ENCODE assay signal across 16 cellular contexts in the genomic region with DNA sequence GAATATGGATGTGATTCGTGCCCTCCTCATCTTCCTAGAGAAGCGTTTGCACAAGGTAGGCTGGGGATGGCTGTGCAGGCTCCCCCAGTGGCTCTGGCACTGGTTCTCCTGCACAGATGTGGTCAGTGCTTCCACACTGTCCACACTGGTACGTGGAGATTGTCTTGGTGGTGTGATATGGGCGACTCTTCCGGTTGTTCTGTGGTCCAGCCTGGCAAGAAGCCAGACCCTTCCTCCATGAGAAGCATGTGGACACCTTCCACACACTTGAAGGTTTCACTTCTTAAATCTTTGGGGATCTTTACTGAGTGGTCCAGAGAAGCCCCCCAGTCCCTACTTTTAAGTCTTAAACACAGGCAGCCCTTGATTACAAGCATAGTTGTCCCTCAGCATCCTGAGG. TPM values are rescaled to one million over a fixed set of nuclear protein-coding genes. Genes with fewer than 3 reads are reported as not detected.
DNase-seq lines count a peak whose midpoint lies in the region; ATAC-seq, FAIRE-seq and TF ChIP-seq lines count a peak whose summit lies in the region.
"Had no signal": no experiment of that assay in that cellular context is flagged by ENCODE, and none has a peak within 500 bp of the region (broad histone marks: within the 10 kb centered on the region; RNA-seq: fewer than 3 reads in every experiment).

No MANE protein-coding gene starts in this region.

- H3F3A ChIP-seq in SK-N-SH (replicated peaks; ENCODE audit: insufficient read depth) (peaks cover 21% of the 10 kb centered on the region), neural progenitor cell (ENCODE audit: low read depth) (peaks cover 17% of the 10 kb centered on the region)

- peak overlapping the region; percentile 27 to 29; a peak in 2 of 5 replicates for H3K4me3 Mint-ChIP-seq in H9
- H3K4me3 Mint-ChIP-seq in neural progenitor cell = peak overlapping the region; percentile 68

- no peak overlapping the region for H3K23ac ChIP-seq in H9 (ENCODE audit: insufficient read length, low read depth, low read length)

- POLR2A ChIA-PET in SK-N-SH (lab: Yijun Ruan, JAX) = interaction anchor here (1.6 kb wide), 1 partner anchor 24 kb away, joined by 4 read pairs; no protein-coding TSS in a partner anchor
- POLR2A ChIA-PET in K562 (lab: Yijun Ruan, JAX) = interaction anchor here (1.3 to 1.5 kb wide), 2 partner anchors 17 to 19 kb away, joined by 3 to 5 read pairs; no protein-coding TSS in a partner anchor

- no peak overlapping the region for H2BK20ac ChIP-seq in H9 (ENCODE audit: low read depth, low read length, poor library complexity, severe bottlenecking)

- peaks cover 21% of the 10 kb centered on the region for H3K23me2 ChIP-seq in H9 (ENCODE audit: insufficient read length, low read depth, low read length, poor library complexity, severe bottlenecking)

- DNase-seq in SK-N-SH = no peak
- no peak for DNase-seq in H9
- no peak for DNase-seq in K562 (ENCODE audit: extremely low read depth in 1 of 4, low spot score in 3 of 4)
- no peak for DNase-seq in neural progenitor cell (ENCODE audit: low spot score)
- DNase-seq in AG08396 (ENCODE audit: low spot score) = no peak
- DNase-seq in DMS79 (lab: John Stamatoyannopoulos, UW) = no peak
- DNase-seq in mucosa of gallbladder (ENCODE audit: low spot score) = no peak
- DNase-seq: activated CD4-positive, CD25-positive, alpha-beta regulatory T cell treated with anti-CD3 and anti-CD28 coated beads, Interleukin-2, amount 50 U/mL, for 72 hours; Caco-2; effector memory CD4-positive, alpha-beta T cell; islet precursor cell; NCI-H1105; NCI-H2227 treated with DMSO at 0.1 percent for 48 hours had no signal

- no peaks in the 10 kb centered on the region for H3K79me1 ChIP-seq in H9 (ENCODE audit: insufficient read depth, low read depth, low read length, poor library complexity, severe bottlenecking)

- TF ChIP-seq CTCF in SK-N-SH (IDR thresholded peaks at IDR 0.05) (no peak), H9 (conservative IDR thresholded peaks at IDR 0.05) (no peak), K562 (IDR thresholded peaks at IDR 0.05 in 2 of 3, conservative IDR thresholded peaks at IDR 0.05 in 1 of 3; ENCODE audit: insufficient read depth in 2 of 3, low read depth in 1 of 3, low read length in 3 of 3) (no peak), neural progenitor cell (IDR thresholded peaks at IDR 0.05) (no peak)

- H2BK5ac ChIP-seq in H9 (ENCODE audit: insufficient read length, low read length) = no peak overlapping the region

- no peak overlapping the region for H2BK15ac ChIP-seq in H9 (ENCODE audit: low read depth, low read length)

- H4K8ac ChIP-seq in H9 (replicated peaks; ENCODE audit: insufficient read length, low read depth, low read length) = no peak overlapping the region

- H3K14ac ChIP-seq in H9 (ENCODE audit: insufficient read depth, low read length) = no peak overlapping the region

- no peaks in the 10 kb centered on the region for H3K27me3 Mint-ChIP-seq in H9 (ENCODE audit: low read depth)
- peaks cover 2% of the 10 kb centered on the region for H3K27me3 Mint-ChIP-seq in neural progenitor cell (ENCODE audit: insufficient read depth, low read depth)

- H3K4me3 ChIP-seq in SK-N-SH (ENCODE audit: low read depth in 2 of 2, low read length in 1 of 2) (no peak overlapping the region), K562 (no peak overlapping the region), neural progenitor cell (no peak overlapping the region)
- H3K4me3 ChIP-seq: gastroesophageal sphincter, SK-N-MC had no signal

- H3K9ac ChIP-seq in SK-N-SH (peak overlapping the region; percentile 9; the same call in 1 of the 2 replicates), H9 (ENCODE audit: extremely low read depth, insufficient read length, low read length) (no peak overlapping the region), K562 (ENCODE audit: insufficient read depth in 1 of 2, low read depth in 2 of 2, low read length in 2 of 2) (peak overlapping the region; percentile 12 to 70; a peak in 3 of 4 replicates), neural progenitor cell (no peak overlapping the region)

- H2AFZ ChIP-seq in SK-N-SH (ENCODE audit: low read depth) = no peak overlapping the region
- H2AFZ ChIP-seq in H9 (ENCODE audit: low read length) = no peak overlapping the region
- H2AFZ ChIP-seq in K562 (ENCODE audit: low read depth, low read length) = no peak overlapping the region
- H2AFZ ChIP-seq in neural progenitor cell (replicated peaks) = no peak overlapping the region

- H3T11ph ChIP-seq in H9 (ENCODE audit: low read length) = no peak overlapping the region

- peaks cover 14% of the 10 kb centered on the region for H4K20me1 ChIP-seq in SK-N-SH (ENCODE audit: insufficient read depth)
- no peaks in the 10 kb centered on the region for H4K20me1 ChIP-seq in H9 (ENCODE audit: control insufficient read depth, insufficient read depth, insufficient read length)
- H4K20me1 ChIP-seq in K562 (replicated peaks; ENCODE audit: control insufficient read depth, insufficient read depth, low read length) = peaks cover 24% of the 10 kb centered on the region; the same call in 1 of the 2 replicates
- H4K20me1 ChIP-seq in neural progenitor cell (ENCODE audit: low read depth) = peaks cover 14% of the 10 kb centered on the region

- 97% methylated on average over 3 of the region's 5 CpGs for WGBS in SK-N-SH (ENCODE audit: low lambda C conversion rate)
- WGBS in H9 (ENCODE audit: extremely low coverage, insufficient read length, low lambda C conversion rate) = no CpG with 5 or more reads among the region's 5 CpGs
- WGBS in K562 (ENCODE audit: insufficient coverage, low coverage, missing lambda C conversion rate) = 69% methylated on average over 5 of the region's 5 CpGs

- H3K4me1 ChIP-seq in SK-N-SH (ENCODE audit: control insufficient read depth in 1 of 2, insufficient read depth in 2 of 2, low read depth in 1 of 2, low read length in 1 of 2) (peaks cover 8 to 22% of the 10 kb centered on the region in 2 experiments; a peak in 2 of 4 replicates), H9 (ENCODE audit: insufficient read depth, low read length) (no peaks in the 10 kb centered on the region), K562 (replicated peaks in 1 of 2; ENCODE audit: control insufficient read depth in 2 of 2, insufficient read depth in 2 of 2, low read length in 2 of 2) (peaks cover 15 to 39% of the 10 kb centered on the region in 2 experiments; a peak in 4 of 5 replicates), neural progenitor cell (peaks cover 9% of the 10 kb centered on the region)

- no TSS peak for BruUV-seq in K562 (replicated peaks; lab: Mats Ljungman, UMichigan)

- CTCF ChIA-PET in SK-N-SH (lab: Yijun Ruan, JAX) = no interaction called here
- CTCF ChIA-PET in K562 (lab: Yijun Ruan, JAX; ENCODE audit: low intra/inter-chr PET ratio) = no interaction called here

- H3K36me3 Mint-ChIP-seq in H9 (ENCODE audit: insufficient read depth in 1 of 3, low read depth in 3 of 3) = peaks cover 28 to 68% (median 62%) of the 10 kb centered on the region in 3 experiments
- H3K36me3 Mint-ChIP-seq in neural progenitor cell = peaks cover 19% of the 10 kb centered on the region

- no peak overlapping the region for H3K18ac ChIP-seq in H9 (ENCODE audit: insufficient read length, low read depth, low read length)

- H3K27ac ChIP-seq in SK-N-SH (ENCODE audit: low read depth in 2 of 2, low read length in 1 of 2) (no peak overlapping the region), H9 (ENCODE audit: insufficient read length, low read depth, low read length) (no peak overlapping the region), K562 (ENCODE audit: extremely low read depth, low read depth, low read length) (no peak overlapping the region; the same call in 2 of the 3 replicates), neural progenitor cell (no peak overlapping the region)
- H3K27ac ChIP-seq: SK-N-MC had no signal

- H3K79me2 ChIP-seq in SK-N-SH (ENCODE audit: insufficient read depth) (peaks cover 54% of the 10 kb centered on the region), H9 (ENCODE audit: insufficient read depth, low read length) (no peaks in the 10 kb centered on the region; the same call in 1 of the 2 replicates), K562 (ENCODE audit: control insufficient read depth, insufficient read depth, low read length) (peaks cover 46% of the 10 kb centered on the region), neural progenitor cell (ENCODE audit: low read depth) (peaks cover 36% of the 10 kb centered on the region)

- TF ChIP-seq POLR2A in K562 (conservative IDR thresholded peaks at IDR 0.05) = no peak

- H2BK120ac ChIP-seq in H9 (ENCODE audit: low read depth, low read length, poor library complexity, severe bottlenecking) = no peak overlapping the region

- FAIRE-seq in K562 (lab: Jason Lieb, UNC) = no peak

- TF ChIP-seq EP300 in SK-N-SH (IDR thresholded peaks at IDR 0.05; ENCODE audit: borderline replicate concordance in 1 of 2, low read depth in 1 of 2, low read length in 1 of 2) = no peak
- TF ChIP-seq EP300 in K562 (IDR thresholded peaks at IDR 0.05; ENCODE audit: low read length) = no peak

- H3K4me2 ChIP-seq in SK-N-SH = peak overlapping the region; percentile 92; the same call in 1 of the 2 replicates
- H3K4me2 ChIP-seq in H9 (ENCODE audit: insufficient read depth, insufficient read length, low read length) = no peak overlapping the region
- no peak overlapping the region for H3K4me2 ChIP-seq in K562 (ENCODE audit: insufficient read depth, low read length)
- no peak overlapping the region for H3K4me2 ChIP-seq in neural progenitor cell

- H4K5ac ChIP-seq in H9 (ENCODE audit: insufficient read length, low read depth, low read length) = no peak overlapping the region

- H3K56ac ChIP-seq in H9 (ENCODE audit: insufficient read length, low read depth, low read length) = no peak overlapping the region

- no peak for TF ChIP-seq RAD21 in SK-N-SH (IDR thresholded peaks at IDR 0.05; ENCODE audit: low read length)
- TF ChIP-seq RAD21 in K562 (CRISPR knock-in tag; conservative IDR thresholded peaks at IDR 0.05 in 1 of 2, IDR thresholded peaks at IDR 0.05 in 1 of 2) = no peak

- intact Hi-C loops in K562 (cut with micrococcal nuclease) = no loop called here

- no peak overlapping the region for H2AK5ac ChIP-seq in H9 (ENCODE audit: insufficient read length, low read length)

- ATAC-seq in SK-N-SH treated with all-trans-retinoic acid at 6 μM for 48 hours (no peak), K562 (no peak)
- ATAC-seq: gastroesophageal sphincter had no signal

- no peak overlapping the region for H2BK12ac ChIP-seq in H9 (ENCODE audit: insufficient read length, low read depth, low read length)

- H3K9me3 Mint-ChIP-seq in H9 (no peaks in the 10 kb centered on the region), neural progenitor cell (no peaks in the 10 kb centered on the region)

- H3K9me2 ChIP-seq in SK-N-SH = no peaks in the 10 kb centered on the region

- in situ Hi-C loops in K562 (cut with MboI) = loop anchor here (10.0 kb wide), 1 partner anchor 154 kb away; a partner anchor contains a TSS

- no peak overlapping the region for H3K27ac Mint-ChIP-seq in H9
- no peak overlapping the region for H3K27ac Mint-ChIP-seq in neural progenitor cell

- H3K4me1 Mint-ChIP-seq in H9 = peaks cover 3 to 13% of the 10 kb centered on the region in 2 experiments
- H3K4me1 Mint-ChIP-seq in neural progenitor cell = peaks cover 14% of the 10 kb centered on the region

- H3K36me3 ChIP-seq in SK-N-SH (replicated peaks in 1 of 2; ENCODE audit: control insufficient read depth in 1 of 2, insufficient read depth in 2 of 2, low read length in 1 of 2) (peaks cover 43 to 59% of the 10 kb centered on the region in 2 experiments), K562 (ENCODE audit: control insufficient read depth, insufficient read depth, low read length) (peaks cover 75% of the 10 kb centered on the region), neural progenitor cell (no peaks in the 10 kb centered on the region)

- no peak overlapping the region for H4K91ac ChIP-seq in H9 (ENCODE audit: insufficient read length, low read depth, low read length)

- H3K27me3 ChIP-seq in SK-N-SH (ENCODE audit: insufficient read depth) (no peaks in the 10 kb centered on the region), H9 (ENCODE audit: insufficient read depth, low read length) (no peaks in the 10 kb centered on the region), K562 (ENCODE audit: control insufficient read depth in 2 of 2, insufficient read depth in 2 of 2, low read length in 2 of 2) (no peaks in the 10 kb centered on the region; a peak in 1 of 5 replicates), neural progenitor cell (no peaks in the 10 kb centered on the region)
- H3K27me3 ChIP-seq: gastroesophageal sphincter had no signal

- H3K4ac ChIP-seq in H9 (ENCODE audit: low read depth, low read length) = no peak overlapping the region

- H3K9me3 ChIP-seq in SK-N-SH = no peaks in the 10 kb centered on the region
- no peaks in the 10 kb centered on the region for H3K9me3 ChIP-seq in H9 (ENCODE audit: control insufficient read depth, low read depth, low read length)
- no peaks in the 10 kb centered on the region for H3K9me3 ChIP-seq in K562 (replicated peaks; ENCODE audit: control insufficient read depth, insufficient read depth, low read depth, low read length)
- H3K9me3 ChIP-seq in neural progenitor cell (ENCODE audit: low read depth) = no peaks in the 10 kb centered on the region
- H3K9me3 ChIP-seq: Caco-2, gastroesophageal sphincter had no signal

- peaks cover 10% of the 10 kb centered on the region for H3K9me1 ChIP-seq in K562 (ENCODE audit: control insufficient read depth, insufficient read depth, low read length)

RNA-seq across cellular contexts. Expression of a gene that starts 3.8 kb away (rescaled TPM):
- polyA plus RNA-seq in SK-N-SH (2012; rRNA removed) (115 and 127 TPM in 2 replicates), K562 (2011; rRNA removed) (72.1 and 81.8 TPM in 2 replicates), K562 (2014; fragmentation: Illumina TruSeq; extraction: Trizol) (88.1 and 93.2 TPM in 2 replicates), K562 (2014; fragmentation: Nextera tagmentation; extraction: Ambion mirVana) (10 to 100 TPM; 10.7 to 13.6 TPM), K562 (2014; rRNA removed) (69.6 and 109 TPM in 2 replicates)
- polyA plus RNA-seq in SK-N-SH (2012; cell fraction: cytosol; rRNA removed) = 57.2 and 79.5 TPM in 2 replicates
- 276 and 279 TPM in 2 replicates for polyA plus RNA-seq in SK-N-SH (2012; cell fraction: nucleus; rRNA removed)
- total RNA-seq in H9 (2021) (94.9 and 98.1 TPM in 2 replicates), K562 (2014; rRNA removed) (92.6 and 135 TPM in 2 replicates), K562 (2014; rRNA removed; fragmentation: Illumina TruSeq; extraction: Trizol) (43.5 and 50.6 TPM in 2 replicates), K562 (2015; rRNA removed; fragmentation: Illumina TruSeq; extraction: Trizol) (85.8 and 86.3 TPM in 2 replicates), K562 (2021) (103 and 108 TPM in 2 replicates), neural progenitor cell (ENCODE audit: low replicate concordance) (45.0 and 67.2 TPM in 2 replicates), mucosa of gallbladder (109 TPM)
- 113 and 349 TPM in 2 replicates for total RNA-seq in K562 (2011; cell fraction: chromatin; rRNA removed; ENCODE audit: low replicate concordance)
- total RNA-seq in K562 (2011; cell fraction: nucleolus; rRNA removed) = 221 and 252 TPM in 2 replicates
- 129 and 148 TPM in 2 replicates for total RNA-seq in K562 (2011; cell fraction: nucleoplasm; rRNA removed)
- 86.8 and 148 TPM in 2 replicates for polyA plus RNA-seq in K562 (2011; cell fraction: cytosol; rRNA removed)
- 298 and 428 TPM in 2 replicates for polyA plus RNA-seq in K562 (2011; cell fraction: nucleus; rRNA removed)
- polyA plus RNA-seq in K562 (2012) = 79.6 and 101 TPM in 2 replicates
- polyA minus RNA-seq in K562 (2011; rRNA and poly(A)+ RNA removed) = 54.7 and 72.9 TPM in 2 replicates
- polyA minus RNA-seq in K562 (2011; cell fraction: cytosol; rRNA and poly(A)+ RNA removed) = 45.9 and 91.2 TPM in 2 replicates
- 83.9 and 102 TPM in 2 replicates for polyA minus RNA-seq in K562 (2011; cell fraction: nucleus; rRNA and poly(A)+ RNA removed)

RNA-seq across cellular contexts. Expression of a gene that starts 4.1 kb away (rescaled TPM):
- 56.9 and 67.5 TPM in 2 replicates for polyA plus RNA-seq in SK-N-SH (2012; rRNA removed)
- 31.9 and 43.1 TPM in 2 replicates for polyA plus RNA-seq in SK-N-SH (2012; cell fraction: cytosol; rRNA removed)
- 74.7 and 96.6 TPM in 2 replicates for polyA plus RNA-seq in SK-N-SH (2012; cell fraction: nucleus; rRNA removed)
- 44.1 and 49.4 TPM in 2 replicates for total RNA-seq in H9 (2021)
- total RNA-seq in K562 (2011; cell fraction: chromatin; rRNA removed; ENCODE audit: low replicate concordance) = 168 and 375 TPM in 2 replicates
- 219 and 250 TPM in 2 replicates for total RNA-seq in K562 (2011; cell fraction: nucleolus; rRNA removed)
- 182 and 198 TPM in 2 replicates for total RNA-seq in K562 (2011; cell fraction: nucleoplasm; rRNA removed)
- total RNA-seq in K562 (2014; rRNA removed) = 18.3 and 26.8 TPM in 2 replicates
- 12.6 and 18.8 TPM in 2 replicates for total RNA-seq in K562 (2014; rRNA removed; fragmentation: Illumina TruSeq; extraction: Trizol)
- 19.9 and 21.3 TPM in 2 replicates for total RNA-seq in K562 (2015; rRNA removed; fragmentation: Illumina TruSeq; extraction: Trizol)
- total RNA-seq in K562 (2021) = 55.9 and 59.7 TPM in 2 replicates
- 69.1 and 111 TPM in 2 replicates for polyA plus RNA-seq in K562 (2011; rRNA removed)
- 133 and 146 TPM in 2 replicates for polyA plus RNA-seq in K562 (2011; cell fraction: cytosol; rRNA removed)
- polyA plus RNA-seq in K562 (2011; cell fraction: nucleus; rRNA removed) = 154 and 183 TPM in 2 replicates
- polyA plus RNA-seq in K562 (2012) = 42.7 and 71.4 TPM in 2 replicates
- 65.3 and 66.3 TPM in 2 replicates for polyA plus RNA-seq in K562 (2014; fragmentation: Illumina TruSeq; extraction: Trizol)
- polyA plus RNA-seq in K562 (2014; fragmentation: Nextera tagmentation; extraction: Ambion mirVana) = 10 to 100 TPM in 1 of 2 experiments, 1 to 10 TPM in 1; 9.9 to 12.1 TPM
- polyA plus RNA-seq in K562 (2014; rRNA removed) = 41.1 and 49.5 TPM in 2 replicates
- 80.3 and 82.9 TPM in 2 replicates for polyA minus RNA-seq in K562 (2011; rRNA and poly(A)+ RNA removed)
- 38.7 and 41.0 TPM in 2 replicates for polyA minus RNA-seq in K562 (2011; cell fraction: cytosol; rRNA and poly(A)+ RNA removed)
- 94.4 and 132 TPM in 2 replicates for polyA minus RNA-seq in K562 (2011; cell fraction: nucleus; rRNA and poly(A)+ RNA removed)
- 13.1 and 16.8 TPM in 2 replicates for total RNA-seq in neural progenitor cell (ENCODE audit: low replicate concordance)
- 60.5 TPM for total RNA-seq in mucosa of gallbladder

RNA-seq across cellular contexts. Expression of a gene that starts 18.4 kb away (rescaled TPM):
- polyA plus RNA-seq in SK-N-SH (2012; rRNA removed) = not detected in 2 replicates
- polyA plus RNA-seq in SK-N-SH (2012; cell fraction: cytosol; rRNA removed) = not detected in 2 replicates
- polyA plus RNA-seq in SK-N-SH (2012; cell fraction: nucleus; rRNA removed) = not detected in 2 replicates
- total RNA-seq in H9 (2021) = not detected in 2 replicates
- not detected in 2 replicates for total RNA-seq in K562 (2011; cell fraction: chromatin; rRNA removed; ENCODE audit: low replicate concordance)
- total RNA-seq in K562 (2011; cell fraction: nucleolus; rRNA removed) = not detected in 2 replicates
- total RNA-seq in K562 (2011; cell fraction: nucleoplasm; rRNA removed) = not detected in 2 replicates
- total RNA-seq in K562 (2014; rRNA removed) = not detected in 2 replicates
- total RNA-seq in K562 (2014; rRNA removed; fragmentation: Illumina TruSeq; extraction: Trizol) = not detected in 2 replicates
- not detected in 2 replicates for total RNA-seq in K562 (2015; rRNA removed; fragmentation: Illumina TruSeq; extraction: Trizol)
- not detected in 2 replicates for total RNA-seq in K562 (2021)
- not detected in 2 replicates for polyA plus RNA-seq in K562 (2011; rRNA removed)
- polyA plus RNA-seq in K562 (2011; cell fraction: cytosol; rRNA removed) = not detected in 2 replicates
- polyA plus RNA-seq in K562 (2011; cell fraction: nucleus; rRNA removed) = not detected in 2 replicates
- polyA plus RNA-seq in K562 (2012) = not detected in 2 replicates
- not detected in 2 replicates for polyA plus RNA-seq in K562 (2014; fragmentation: Illumina TruSeq; extraction: Trizol)
- not detected for polyA plus RNA-seq in K562 (2014; fragmentation: Nextera tagmentation; extraction: Ambion mirVana)
- polyA plus RNA-seq in K562 (2014; rRNA removed) = not detected in 2 replicates
- not detected in 2 replicates for polyA minus RNA-seq in K562 (2011; rRNA and poly(A)+ RNA removed)
- not detected in 2 replicates for polyA minus RNA-seq in K562 (2011; cell fraction: cytosol; rRNA and poly(A)+ RNA removed)
- polyA minus RNA-seq in K562 (2011; cell fraction: nucleus; rRNA and poly(A)+ RNA removed) = not detected in 2 replicates
- total RNA-seq in neural progenitor cell (ENCODE audit: low replicate concordance) = not detected in 2 replicates
- total RNA-seq in mucosa of gallbladder = not detected
- total RNA-seq: Caco-2, gastroesophageal sphincter had no signal

RNA-seq across cellular contexts. Expression of a gene that starts 24.8 kb away (rescaled TPM):
- 34.4 and 40.1 TPM in 2 replicates for polyA plus RNA-seq in SK-N-SH (2012; rRNA removed)
- 16.1 and 20.4 TPM in 2 replicates for polyA plus RNA-seq in SK-N-SH (2012; cell fraction: cytosol; rRNA removed)
- 94.1 and 124 TPM in 2 replicates for polyA plus RNA-seq in SK-N-SH (2012; cell fraction: nucleus; rRNA removed)
- 13.2 and 13.9 TPM in 2 replicates for total RNA-seq in H9 (2021)
- total RNA-seq in K562 (2011; cell fraction: chromatin; rRNA removed; ENCODE audit: low replicate concordance) = 63.3 and 67.6 TPM in 2 replicates
- 36.5 and 39.2 TPM in 2 replicates for total RNA-seq in K562 (2011; cell fraction: nucleolus; rRNA removed)
- 42.6 and 50.4 TPM in 2 replicates for total RNA-seq in K562 (2011; cell fraction: nucleoplasm; rRNA removed)
- 13.3 and 14.5 TPM in 2 replicates for total RNA-seq in K562 (2014; rRNA removed)
- total RNA-seq in K562 (2014; rRNA removed; fragmentation: Illumina TruSeq; extraction: Trizol) = 8.6 and 8.7 TPM in 2 replicates
- total RNA-seq in K562 (2015; rRNA removed; fragmentation: Illumina TruSeq; extraction: Trizol) = 8.2 and 10.0 TPM in 2 replicates
- 14.9 and 15.2 TPM in 2 replicates for total RNA-seq in K562 (2021)
- 21.0 and 21.2 TPM in 2 replicates for polyA plus RNA-seq in K562 (2011; rRNA removed)
- polyA plus RNA-seq in K562 (2011; cell fraction: cytosol; rRNA removed) = 28.7 and 34.0 TPM in 2 replicates
- polyA plus RNA-seq in K562 (2011; cell fraction: nucleus; rRNA removed) = 35.7 and 37.1 TPM in 2 replicates
- 19.8 and 24.0 TPM in 2 replicates for polyA plus RNA-seq in K562 (2012)
- polyA plus RNA-seq in K562 (2014; fragmentation: Illumina TruSeq; extraction: Trizol) = 18.4 and 20.5 TPM in 2 replicates
- polyA plus RNA-seq in K562 (2014; fragmentation: Nextera tagmentation; extraction: Ambion mirVana) = 1 to 10 TPM; 1.9 to 2.9 TPM
- 23.8 and 27.5 TPM in 2 replicates for polyA plus RNA-seq in K562 (2014; rRNA removed)
- polyA minus RNA-seq in K562 (2011; rRNA and poly(A)+ RNA removed) = 15.4 and 17.4 TPM in 2 replicates
- 5.5 and 16.2 TPM in 2 replicates for polyA minus RNA-seq in K562 (2011; cell fraction: cytosol; rRNA and poly(A)+ RNA removed)
- 10.7 and 13.6 TPM in 2 replicates for polyA minus RNA-seq in K562 (2011; cell fraction: nucleus; rRNA and poly(A)+ RNA removed)
- total RNA-seq in neural progenitor cell (ENCODE audit: low replicate concordance) = 22.4 and 22.6 TPM in 2 replicates
- total RNA-seq in mucosa of gallbladder = 19.0 TPM

RNA-seq across cellular contexts. Expression of a gene that starts 25.5 kb away (rescaled TPM):
- 196 and 227 TPM in 2 replicates for polyA plus RNA-seq in SK-N-SH (2012; rRNA removed)
- polyA plus RNA-seq in SK-N-SH (2012; cell fraction: cytosol; rRNA removed) = 193 and 211 TPM in 2 replicates
- polyA plus RNA-seq in SK-N-SH (2012; cell fraction: nucleus; rRNA removed) = 229 and 300 TPM in 2 replicates
- 141 and 148 TPM in 2 replicates for total RNA-seq in H9 (2021)
- 209 and 273 TPM in 2 replicates for total RNA-seq in K562 (2011; cell fraction: chromatin; rRNA removed; ENCODE audit: low replicate concordance)
- 153 and 159 TPM in 2 replicates for total RNA-seq in K562 (2011; cell fraction: nucleolus; rRNA removed)
- total RNA-seq in K562 (2011; cell fraction: nucleoplasm; rRNA removed) = 172 and 176 TPM in 2 replicates
- 279 and 309 TPM in 2 replicates for total RNA-seq in K562 (2014; rRNA removed)
- 199 and 209 TPM in 2 replicates for total RNA-seq in K562 (2014; rRNA removed; fragmentation: Illumina TruSeq; extraction: Trizol)
- total RNA-seq in K562 (2015; rRNA removed; fragmentation: Illumina TruSeq; extraction: Trizol) = 176 and 185 TPM in 2 replicates
- 236 and 254 TPM in 2 replicates for total RNA-seq in K562 (2021)
- 225 and 267 TPM in 2 replicates for polyA plus RNA-seq in K562 (2011; rRNA removed)
- polyA plus RNA-seq in K562 (2011; cell fraction: cytosol; rRNA removed) = 208 and 225 TPM in 2 replicates
- polyA plus RNA-seq in K562 (2011; cell fraction: nucleus; rRNA removed) = 238 and 252 TPM in 2 replicates
- 146 and 216 TPM in 2 replicates for polyA plus RNA-seq in K562 (2012)
- 225 and 237 TPM in 2 replicates for polyA plus RNA-seq in K562 (2014; fragmentation: Illumina TruSeq; extraction: Trizol)
- 100 to 1,000 TPM; 370 to 383 TPM for polyA plus RNA-seq in K562 (2014; fragmentation: Nextera tagmentation; extraction: Ambion mirVana)
- 292 and 304 TPM in 2 replicates for polyA plus RNA-seq in K562 (2014; rRNA removed)
- 144 and 174 TPM in 2 replicates for polyA minus RNA-seq in K562 (2011; rRNA and poly(A)+ RNA removed)
- polyA minus RNA-seq in K562 (2011; cell fraction: cytosol; rRNA and poly(A)+ RNA removed) = 61.1 and 89.0 TPM in 2 replicates
- 54.5 and 75.3 TPM in 2 replicates for polyA minus RNA-seq in K562 (2011; cell fraction: nucleus; rRNA and poly(A)+ RNA removed)
- total RNA-seq in neural progenitor cell (ENCODE audit: low replicate concordance) = 90.6 and 106 TPM in 2 replicates
- 78.5 TPM for total RNA-seq in mucosa of gallbladder

Comparison
In these comparisons a context has a peak if more than half of its experiments do, and no peak if none do; other contexts are left out.
1. H3K9ac ChIP-seq: peak in SK-N-SH (single experiment) and K562 (2 of 2); none in H9 (single experiment) and neural progenitor cell (single experiment).